In genomic region chr6:45663181-45664180, GRCh38 we compare ENCODE assay signal across 8 cellular contexts.
A peak's percentile ranks its signal among the peaks of the same experiment; 100 is the strongest.
DNase-seq lines count a peak whose midpoint lies in the region; ATAC-seq and TF ChIP-seq lines count a peak whose summit lies in the region.

No MANE protein-coding gene starts in this region.

- H3K9me3 ChIP-seq in CD8-positive, alpha-beta T cell (ENCODE audit: low read length), result no peaks in the 10 kb centered on the region
- no peaks in the 10 kb centered on the region for H3K9me3 ChIP-seq in esophagus (ENCODE audit: control insufficient read depth in 2 of 2, insufficient read depth in 1 of 2, low read depth in 1 of 2, low read length in 1 of 2)
- H3K9me3 ChIP-seq in neural cell (ENCODE audit: low read length), result no peaks in the 10 kb centered on the region
- no peaks in the 10 kb centered on the region for H3K9me3 ChIP-seq in thoracic aorta

- no peak for TF ChIP-seq EP300 in neural cell (conservative IDR thresholded peaks at IDR 0.05; ENCODE audit: poor library complexity, severe bottlenecking)

- intact Hi-C loops in CD8-positive, alpha-beta T cell (cut with DNase I, micrococcal nuclease), result no loop called here

- H3K27me3 Mint-ChIP-seq in CD8-positive, alpha-beta T cell (ENCODE audit: low read depth), result peaks cover 19% of the 10 kb centered on the region

- no peaks in the 10 kb centered on the region for H3K79me2 ChIP-seq in neural cell (replicated peaks; ENCODE audit: insufficient read depth, low read length)

- 19 to 39% methylated on average over 80 to 91 of the region's 91 CpGs for WGBS in esophagus, 2 donors

- no peak overlapping the region for H3K27ac Mint-ChIP-seq in CD8-positive, alpha-beta T cell

- no peaks in the 10 kb centered on the region for H3F3A ChIP-seq in neural cell (ENCODE audit: insufficient read depth, low read length, poor library complexity, severe bottlenecking)

- POLR2A ChIA-PET in CD8-positive, alpha-beta T cell (lab: Charles Lee), result no interaction called here

- no peak for TF ChIP-seq RAD21 in neural cell (conservative IDR thresholded peaks at IDR 0.05)

- peak; percentile 59 for ATAC-seq in CD8-positive, alpha-beta T cell
- no peak for ATAC-seq in thoracic aorta (ENCODE audit: insufficient number of reproducible peaks, low FRiP score, low read depth)

- H4K20me1 ChIP-seq in neural cell (ENCODE audit: insufficient read depth), result no peaks in the 10 kb centered on the region

- H3K27me3 ChIP-seq in CD8-positive, alpha-beta T cell (ENCODE audit: insufficient read depth, low read length), result peaks cover 4% of the 10 kb centered on the region
- H3K27me3 ChIP-seq in esophagus (ENCODE audit: control insufficient read depth in 1 of 2, insufficient read depth in 2 of 2, low read length in 2 of 2) (no peaks in the 10 kb centered on the region), neural cell (ENCODE audit: insufficient read depth, low read depth, low read length) (peaks cover 29% of the 10 kb centered on the region), thoracic aorta (replicated peaks; ENCODE audit: insufficient read depth) (no peaks in the 10 kb centered on the region)

- H3K27ac ChIP-seq in CD8-positive, alpha-beta T cell (ENCODE audit: low read depth, low read length), result no peak overlapping the region
- H3K27ac ChIP-seq in esophagus (ENCODE audit: low read depth in 2 of 2, low read length in 1 of 2) (no peak overlapping the region), neural cell (ENCODE audit: low read length) (no peak overlapping the region), thoracic aorta (no peak overlapping the region)

- peaks cover 23% of the 10 kb centered on the region for H3K4me1 Mint-ChIP-seq in CD8-positive, alpha-beta T cell (ENCODE audit: low read depth)

- peak overlapping the region; percentile 45 for H3K4me3 Mint-ChIP-seq in CD8-positive, alpha-beta T cell

- peaks cover 8% of the 10 kb centered on the region for H3K4me1 ChIP-seq in CD8-positive, alpha-beta T cell (ENCODE audit: insufficient read depth, low read length)
- H3K4me1 ChIP-seq in esophagus (ENCODE audit: control insufficient read depth in 2 of 2, insufficient read depth in 2 of 2, low read length in 1 of 2), result peaks cover 5 to 6% of the 10 kb centered on the region in 2 donors
- H3K4me1 ChIP-seq in thoracic aorta (ENCODE audit: control insufficient read depth in 1 of 2, low read depth in 2 of 2), result peaks cover 0 to 12% of the 10 kb centered on the region in 2 donors

- H2AFZ ChIP-seq in neural cell (ENCODE audit: low read depth, low read length), result no peak overlapping the region

- no peaks in the 10 kb centered on the region for H3K36me3 Mint-ChIP-seq in CD8-positive, alpha-beta T cell

- CTCF ChIA-PET in CD8-positive, alpha-beta T cell (lab: Charles Lee), result interaction anchor here (0.9 kb wide), 2 partner anchors 11 to 80 kb away, joined by 3 read pairs; no protein-coding TSS in a partner anchor

- no peak overlapping the region for H3K9ac ChIP-seq in neural cell (ENCODE audit: low read length)

- DNase-seq in CD8-positive, alpha-beta T cell, result peak in 6 of 7 experiments; percentile 25 to 68 (median 34)
- peak; percentile 61 to 68 for DNase-seq in activated CD4-positive, alpha-beta T cell treated with anti-CD3 and anti-CD28 coated beads, Interleukin-2, amount 50 U/mL, for 48 hours
- no peak for DNase-seq in thoracic aorta (ENCODE audit: low spot score)
- DNase-seq in GM19238 (ENCODE audit: insufficient read length, low spot score), result no peak
- DNase-seq in NCI-H526 treated with DMSO at 0.1 percent for 48 hours (lab: John Stamatoyannopoulos, UW), result no peak
- DNase-seq in Kasumi-1 (lab: John Stamatoyannopoulos, UW), result no peak

- H3K36me3 ChIP-seq in CD8-positive, alpha-beta T cell (ENCODE audit: insufficient read depth, low read length), result no peaks in the 10 kb centered on the region
- H3K36me3 ChIP-seq in esophagus (ENCODE audit: control insufficient read depth in 2 of 2, insufficient read depth in 2 of 2, low read length in 1 of 2), result no peaks in the 10 kb centered on the region
- no peaks in the 10 kb centered on the region for H3K36me3 ChIP-seq in neural cell (ENCODE audit: insufficient read depth, low read length)
- no peaks in the 10 kb centered on the region for H3K36me3 ChIP-seq in thoracic aorta

- no peak overlapping the region for H3K4me2 ChIP-seq in neural cell (ENCODE audit: low read length)

- H3K4me3 ChIP-seq in CD8-positive, alpha-beta T cell (ENCODE audit: low read depth, low read length), result peak overlapping the region; percentile 42
- H3K4me3 ChIP-seq in esophagus (ENCODE audit: low read depth in 1 of 2, low read length in 2 of 2) (peak overlapping the region; percentile 12 to 18), neural cell (ENCODE audit: low read length) (peak overlapping the region; percentile 61), thoracic aorta (peak overlapping the region; percentile 58)

- no peak for TF ChIP-seq CTCF in CD8-positive, alpha-beta T cell (IDR thresholded peaks at IDR 0.05)
- TF ChIP-seq CTCF in neural cell (IDR thresholded peaks at IDR 0.05; ENCODE audit: poor library complexity, severe bottlenecking) (peak; percentile 28), thoracic aorta (IDR thresholded peaks at IDR 0.05) (no peak)

- H3K9me2 ChIP-seq in neural cell (ENCODE audit: insufficient read depth, low read length), result no peaks in the 10 kb centered on the region

- H3K9me3 Mint-ChIP-seq in CD8-positive, alpha-beta T cell, result no peaks in the 10 kb centered on the region

TF ChIP-seq in neural cell, 6 proteins besides CTCF, POLR2A, EP300 and RAD21:
- TF ChIP-seq EZH2 (IDR thresholded peaks at IDR 0.05; ENCODE audit: borderline replicate concordance, insufficient read depth, low read length, poor library complexity, severe bottlenecking) (no peak), REST (IDR thresholded peaks at IDR 0.05; ENCODE audit: borderline replicate concordance) (no peak), SMC3 (conservative IDR thresholded peaks at IDR 0.05; ENCODE audit: poor library complexity) (no peak), POLR2AphosphoS5 (IDR thresholded peaks at IDR 0.05) (no peak), TAF1 (IDR thresholded peaks at IDR 0.05; ENCODE audit: low read depth) (no peak)

Comparison
In these comparisons a context has a peak if more than half of its experiments do, and no peak if none do; other contexts are left out.
1. DNase-seq: peak in CD8-positive, alpha-beta T cell (6 of 7) and activated CD4-positive, alpha-beta T cell treated with anti-CD3 and anti-CD28 coated beads, Interleukin-2, amount 50 U/mL, for 48 hours (2 of 2); none in thoracic aorta (single experiment), GM19238 (single experiment), NCI-H526 treated with DMSO at 0.1 percent for 48 hours (single experiment) and Kasumi-1 (0 of 2).
2. Peak in every context shown above with its lines, with median percentiles within 50 percentile points of each other: H3K4me3 ChIP-seq.